9 cellular contexts compared by ENCODE assay signal in the genomic region with DNA sequence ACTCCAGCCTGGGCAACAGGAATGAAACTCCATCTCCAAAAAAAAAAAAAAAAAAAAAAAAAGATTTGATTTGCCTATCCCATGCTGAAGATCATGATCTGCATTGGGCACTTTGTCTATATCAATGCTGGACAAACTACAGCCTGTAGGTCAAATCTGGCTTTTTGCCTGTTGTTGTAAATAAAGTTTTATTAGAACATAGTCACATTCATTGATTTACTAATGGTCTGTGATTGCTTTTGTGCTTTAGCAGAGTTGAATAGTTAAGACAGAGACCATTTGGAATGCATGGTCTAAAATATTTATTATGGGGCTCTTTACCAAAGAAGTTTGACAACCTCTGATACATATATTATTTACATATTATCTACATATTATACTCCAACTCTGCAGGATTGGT. TPM values are rescaled to one million over a fixed set of nuclear protein-coding genes. Genes with fewer than 3 reads are reported as not detected.
"Had no signal": no experiment of that assay in that cellular context is flagged by ENCODE, and none has a peak within 500 bp of the region (broad histone marks: within the 10 kb centered on the region; RNA-seq: fewer than 3 reads in every experiment).

No MANE protein-coding gene starts in this region.

- H3K4me3 ChIP-seq: GM12878 had no signal

- FAIRE-seq: G401.6, GM12878, GM12891, GM12892, GM18507, GM19239 had no signal

- ATAC-seq: GM12878 had no signal

- DNase-seq: GDM1, GF-D8 had no signal

RNA-seq across cellular contexts. Expression of gene PBOV1, which starts 14.0 kb away (rescaled TPM):
- total RNA-seq: G401, GM12878 had no signal
- polyA plus RNA-seq: GM12878 had no signal

RNA-seq across cellular contexts. Expression of gene ARFGEF3, which starts 42.6 kb away (rescaled TPM):
- total RNA-seq: G401 had no signal
